In genomic region chr22:46038516-46039430, GRCh38 we compare ENCODE assay signal across 11 cellular contexts.
DNase-seq lines count a peak whose midpoint lies in the region; ATAC-seq, FAIRE-seq and TF ChIP-seq lines count a peak whose summit lies in the region.
"Had no signal": no experiment of that assay in that cellular context is flagged by ENCODE, and none has a peak within 500 bp of the region (broad histone marks: within the 10 kb centered on the region; RNA-seq: fewer than 3 reads in every experiment).

No MANE protein-coding gene starts in this region.

- H3K4me3 Mint-ChIP-seq in dendritic cell treated with granulocyte-macrophage colony-stimulating factor and Interleukin-4, amounts not matched to agents 40 ng/mL and 50 ng/mL, for 4 days, result no peak overlapping the region

- H3K4me1 ChIP-seq in BE2C, result peaks cover 37% of the 10 kb centered on the region
- H3K4me1 ChIP-seq in HEK293 (ENCODE audit: control insufficient read depth, insufficient read depth, low read length), result peaks cover 5% of the 10 kb centered on the region
- peaks cover 52 to 56% (median 55%) of the 10 kb centered on the region in 3 donors for H3K4me1 ChIP-seq in pancreas
- H3K4me1 ChIP-seq in SK-N-SH (ENCODE audit: control insufficient read depth in 1 of 2, insufficient read depth in 2 of 2, low read depth in 1 of 2, low read length in 1 of 2), result peaks cover 0 to 43% of the 10 kb centered on the region in 2 experiments; a peak in 3 of 4 replicates

- DNase-seq in BE2C (peak; percentile 60), pancreas (peak in 4 of 6 donors; percentile 32 to 57 (median 41)), ACHN (no peak), foreskin fibroblast (no peak), SK-N-SH (no peak), SKM-1 (lab: John Stamatoyannopoulos, UW; ENCODE audit: unreplicated experiment) (no peak)
- DNase-seq: activated CD4-positive, CD25-positive, alpha-beta regulatory T cell; NK-92 treated with Interleukin-12 subunit alpha and Interleukin-12 subunit beta, amount 100 ng/mL, for 24 hours; stimulated activated naive CD4-positive, alpha-beta T cell had no signal

- no peaks in the 10 kb centered on the region for H3K9me3 Mint-ChIP-seq in dendritic cell treated with granulocyte-macrophage colony-stimulating factor and Interleukin-4, amounts not matched to agents 40 ng/mL and 50 ng/mL, for 4 days

- POLR2A ChIA-PET in HEK293 (lab: Yijun Ruan, JAX) (interaction anchor here (1.3 kb wide), 1 partner anchor 25 kb away, joined by 3 read pairs; no protein-coding TSS in a partner anchor), SK-N-SH (lab: Yijun Ruan, JAX) (interaction anchor here (1.1 kb wide), 1 partner anchor 17 kb away, joined by 4 read pairs; no protein-coding TSS in a partner anchor)

- in situ Hi-C loops in ACHN (cut with HindIII; ENCODE audit: low pct_ligation_motif_present, low pct_unique_long_range_greater_than_20kb, low sequenced_read_pairs), result no loop called here

- CTCF ChIA-PET in HEK293 (lab: Yijun Ruan, JAX) (interaction anchor here (0.6 to 7.2 kb wide), 4 partner anchors 26 to 43 kb away, joined by 3 to 101 read pairs (median 4); no protein-coding TSS in a partner anchor), SK-N-SH (lab: Yijun Ruan, JAX) (interaction anchor here (4.0 to 5.0 kb wide), 3 partner anchors 15 to 32 kb away, joined by 41 to 73 read pairs (median 54); no protein-coding TSS in a partner anchor)

- TF ChIP-seq CTCF in BE2C (IDR thresholded peaks at IDR 0.05; ENCODE audit: low read depth, low read length) (no peak), HEK293 (tag by site-specific recombination; IDR thresholded peaks at IDR 0.05) (no peak), pancreas (IDR thresholded peaks at IDR 0.05) (no peak), foreskin fibroblast (IDR thresholded peaks at IDR 0.05; ENCODE audit: low read depth, low read length) (no peak), SK-N-SH (IDR thresholded peaks at IDR 0.05) (no peak)

- FAIRE-seq in pancreas (lab: Jason Lieb, UNC), result no peak

- no peaks in the 10 kb centered on the region for H3K9me2 ChIP-seq in SK-N-SH

- H3K27ac ChIP-seq in HEK293 (ENCODE audit: extremely low read depth, low read depth, low read length), result no peak overlapping the region
- H3K27ac ChIP-seq in pancreas, result peak overlapping the region; percentile 5 to 97 (median 62)
- H3K27ac ChIP-seq in SK-N-SH (ENCODE audit: low read depth in 2 of 2, low read length in 1 of 2), result peak overlapping the region in 1 of 2 experiments; percentile 75; a peak in 2 of 4 replicates

- WGBS in pancreas, 2 donors, result 64 to 65% methylated on average over 18 of the region's 18 CpGs
- 82% methylated on average over 18 of the region's 18 CpGs for WGBS in SK-N-SH (ENCODE audit: low lambda C conversion rate)

- H3K4me3 ChIP-seq in BE2C (ENCODE audit: low read depth, low read length), result no peak overlapping the region
- no peak overlapping the region for H3K4me3 ChIP-seq in HEK293 (ENCODE audit: low read depth, low read length)
- no peak overlapping the region for H3K4me3 ChIP-seq in pancreas
- no peak overlapping the region for H3K4me3 ChIP-seq in foreskin fibroblast (ENCODE audit: low read depth in 1 of 2, low read length in 2 of 2)
- H3K4me3 ChIP-seq in SK-N-SH (ENCODE audit: low read depth in 2 of 2, low read length in 1 of 2), result no peak overlapping the region

- no peak overlapping the region for H2AFZ ChIP-seq in SK-N-SH (ENCODE audit: low read depth)

- H3K79me2 ChIP-seq in SK-N-SH (ENCODE audit: insufficient read depth), result peaks cover 15% of the 10 kb centered on the region

- H3K36me3 ChIP-seq in BE2C (no peaks in the 10 kb centered on the region), HEK293 (ENCODE audit: control insufficient read depth in 2 of 2, insufficient read depth in 1 of 2, low read length in 2 of 2) (no peaks in the 10 kb centered on the region), pancreas (no peaks in the 10 kb centered on the region), SK-N-SH (replicated peaks in 1 of 2; ENCODE audit: control insufficient read depth in 1 of 2, insufficient read depth in 2 of 2, low read length in 1 of 2) (no peaks in the 10 kb centered on the region)

- H4K20me1 ChIP-seq in SK-N-SH (ENCODE audit: insufficient read depth), result no peaks in the 10 kb centered on the region

- H3K27ac Mint-ChIP-seq in dendritic cell treated with granulocyte-macrophage colony-stimulating factor and Interleukin-4, amounts not matched to agents 40 ng/mL and 50 ng/mL, for 4 days, result peak overlapping the region; percentile 38

- H3K4me2 ChIP-seq in SK-N-SH, result no peak overlapping the region

- no peak for TF ChIP-seq EP300 in SK-N-SH (IDR thresholded peaks at IDR 0.05; ENCODE audit: borderline replicate concordance in 1 of 2, low read depth in 1 of 2, low read length in 1 of 2)

- H3K27me3 Mint-ChIP-seq in dendritic cell treated with granulocyte-macrophage colony-stimulating factor and Interleukin-4, amounts not matched to agents 40 ng/mL and 50 ng/mL, for 4 days, result no peaks in the 10 kb centered on the region

- H3K9me3 ChIP-seq in BE2C (no peaks in the 10 kb centered on the region), HEK293 (ENCODE audit: control insufficient read depth, insufficient read depth, low read depth, low read length) (no peaks in the 10 kb centered on the region), pancreas (no peaks in the 10 kb centered on the region), SK-N-SH (no peaks in the 10 kb centered on the region)

- ATAC-seq in pancreas, result no peak

- no peak overlapping the region for H3K9ac ChIP-seq in SK-N-SH

- intact Hi-C loops in dendritic cell treated with granulocyte-macrophage colony-stimulating factor and Interleukin-4, amounts not matched to agents 40 ng/mL and 50 ng/mL, for 4 days (cut with micrococcal nuclease), result loop anchor here (5.0 kb wide), 1 partner anchor 34 kb away; no protein-coding TSS in a partner anchor
- intact Hi-C loops in pancreas (cut with DNase I), result no loop called here

- TF ChIP-seq RAD21 in SK-N-SH (IDR thresholded peaks at IDR 0.05; ENCODE audit: low read length), result no peak

- peaks cover 43% of the 10 kb centered on the region for H3K4me1 Mint-ChIP-seq in dendritic cell treated with granulocyte-macrophage colony-stimulating factor and Interleukin-4, amounts not matched to agents 40 ng/mL and 50 ng/mL, for 4 days (ENCODE audit: low read depth)

- H3K27me3 ChIP-seq in BE2C (no peaks in the 10 kb centered on the region), pancreas (no peaks in the 10 kb centered on the region), SK-N-SH (ENCODE audit: insufficient read depth) (no peaks in the 10 kb centered on the region)

- H3K36me3 Mint-ChIP-seq in dendritic cell treated with granulocyte-macrophage colony-stimulating factor and Interleukin-4, amounts not matched to agents 40 ng/mL and 50 ng/mL, for 4 days (ENCODE audit: low read depth), result peaks cover 2% of the 10 kb centered on the region

- peaks cover 17% of the 10 kb centered on the region for H3F3A ChIP-seq in SK-N-SH (replicated peaks; ENCODE audit: insufficient read depth)

TF ChIP-seq in HEK293, 187 proteins besides CTCF, POLR2A, EP300 and RAD21 (continues in another document):
- TF ChIP-seq ZNF157 (tag by site-specific recombination; IDR thresholded peaks at IDR 0.05) (no peak), ZNF354C (tag by site-specific recombination; IDR thresholded peaks at IDR 0.05; ENCODE audit: borderline replicate concordance, low read depth) (no peak), ZNF544 (tag by site-specific recombination; IDR thresholded peaks at IDR 0.05) (no peak), ZNF488 (tag by site-specific recombination; IDR thresholded peaks at IDR 0.05) (no peak), ZNF510 (tag by site-specific recombination; IDR thresholded peaks at IDR 0.05; ENCODE audit: insufficient replicate concordance) (no peak), ZNF394 (tag by site-specific recombination; IDR thresholded peaks at IDR 0.05; ENCODE audit: borderline replicate concordance) (no peak), WT1 (tag by site-specific recombination; IDR thresholded peaks at IDR 0.05) (no peak), KLF7 (tag by site-specific recombination; IDR thresholded peaks at IDR 0.05; ENCODE audit: borderline replicate concordance) (no peak), ZFP3 (tag by site-specific recombination; IDR thresholded peaks at IDR 0.05; ENCODE audit: low read depth) (no peak)

TF ChIP-seq in SK-N-SH, 30 proteins besides CTCF, POLR2A, EP300 and RAD21 (continues in another document):
- no peak for TF ChIP-seq RXRA (IDR thresholded peaks at IDR 0.05; ENCODE audit: borderline replicate concordance, low read depth)
- no peak for TF ChIP-seq FOXM1 (IDR thresholded peaks at IDR 0.05; ENCODE audit: low read depth)
- no peak for TF ChIP-seq ZBTB33 (IDR thresholded peaks at IDR 0.05; ENCODE audit: borderline replicate concordance, low read depth)
- no peak for TF ChIP-seq FOXJ3 (CRISPR knock-in tag; IDR thresholded peaks at IDR 0.05)
- TF ChIP-seq MXI1 (IDR thresholded peaks at IDR 0.05; ENCODE audit: low read depth, low read length), result no peak; the same call in 1 of the 2 replicates
- no peak for TF ChIP-seq TAF1 (IDR thresholded peaks at IDR 0.05; ENCODE audit: borderline replicate concordance, low read depth, low read length)
- TF ChIP-seq TEAD4 (IDR thresholded peaks at IDR 0.05; ENCODE audit: borderline replicate concordance, insufficient read depth), result no peak
- TF ChIP-seq USF1 (IDR thresholded peaks at IDR 0.05; ENCODE audit: borderline replicate concordance, low read depth), result no peak
- no peak for TF ChIP-seq RCOR1 (IDR thresholded peaks at IDR 0.05; ENCODE audit: low read length)
- no peak for TF ChIP-seq GATA2 (CRISPR knock-in tag; IDR thresholded peaks at IDR 0.05)

Comparison
In these comparisons a context has a peak if more than half of its experiments do, and no peak if none do; other contexts are left out.
1. DNase-seq: peak in BE2C (single experiment) and pancreas (4 of 6); none in ACHN (single experiment), foreskin fibroblast (0 of 2), SK-N-SH (single experiment) and SKM-1 (single experiment).